ENCODE assay signal across 9 cellular contexts in the genomic region with DNA sequence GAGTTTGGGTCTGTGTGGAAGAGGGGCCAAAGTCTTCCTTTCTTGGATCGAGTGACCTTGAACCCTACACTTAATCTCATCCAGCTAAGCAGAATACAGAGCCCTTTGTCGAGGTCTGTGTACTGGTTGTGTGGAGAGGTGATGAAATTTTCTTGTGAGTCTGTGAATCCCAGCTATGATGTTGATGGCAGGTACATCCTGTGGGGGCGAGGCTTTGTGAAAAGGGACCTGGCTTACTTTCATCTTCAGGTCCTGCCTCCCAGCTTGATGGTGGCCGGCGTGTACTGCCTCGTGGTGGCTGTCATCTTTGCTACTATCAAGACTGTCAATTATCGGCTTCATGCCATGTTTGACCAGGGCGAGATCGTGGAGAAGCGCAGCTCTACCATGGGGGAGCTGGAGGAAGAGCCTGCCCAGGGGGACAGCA. TPM values are rescaled to one million over a fixed set of nuclear protein-coding genes. Genes with fewer than 3 reads are reported as not detected.
A peak's percentile ranks its signal among the peaks of the same experiment; 100 is the strongest.
DNase-seq lines count a peak whose midpoint lies in the region; ATAC-seq and TF ChIP-seq lines count a peak whose summit lies in the region.
"Had no signal": no experiment of that assay in that cellular context is flagged by ENCODE, and none has a peak within 500 bp of the region (broad histone marks: within the 10 kb centered on the region; RNA-seq: fewer than 3 reads in every experiment).

No MANE protein-coding gene starts in this region.

- TSS peak; percentile 24 for BruUV-seq in MCF 10A (replicated peaks; lab: Mats Ljungman, UMichigan)

- peaks cover 0 to 41% of the 10 kb centered on the region in 2 donors for H3K4me1 ChIP-seq in right atrium auricular region
- H3K4me1 ChIP-seq in mucosa of rectum (ENCODE audit: control insufficient read depth in 2 of 2, insufficient read depth in 2 of 2, low read length in 2 of 2): peaks cover 30 to 31% of the 10 kb centered on the region in 2 donors

- H3K4me3 Mint-ChIP-seq in MCF 10A (ENCODE audit: unreplicated experiment): peak overlapping the region; percentile 91

- CTCF ChIA-PET in MCF 10A (lab: Yijun Ruan, JAX): interaction anchor here (1.1 to 1.9 kb wide), 5 partner anchors 12 to 75 kb away, joined by 3 to 7 read pairs (median 5); a partner anchor contains a TSS

- H3K4me3 ChIP-seq in right atrium auricular region (peak overlapping the region; percentile 92 to 99), mucosa of rectum (ENCODE audit: low read length in 2 of 2) (peak overlapping the region; percentile 85 to 86)

- H3K9me3 ChIP-seq in right atrium auricular region (no peaks in the 10 kb centered on the region), mucosa of rectum (ENCODE audit: control insufficient read depth in 2 of 2, low read length in 2 of 2) (no peaks in the 10 kb centered on the region)

- intact Hi-C loops in Right ventricle myocardium superior (cut with DNase I) (no loop called here), MCF 10A (cut with micrococcal nuclease) (loop anchor here (5.0 kb wide), 1 partner anchor 36 kb away; no protein-coding TSS in a partner anchor)

- TF ChIP-seq CTCF in right atrium auricular region (IDR thresholded peaks at IDR 0.05) (no peak), MCF 10A (IDR thresholded peaks at IDR 0.05; ENCODE audit: unreplicated experiment) (no peak)

- peak overlapping the region; percentile 52 to 81 for H3K9ac ChIP-seq in mucosa of rectum (ENCODE audit: low read depth in 1 of 2, low read length in 2 of 2)

- no peak for ATAC-seq in Right ventricle myocardium superior (ENCODE audit: poor library complexity)
- ATAC-seq in GM21825 (IDR thresholded peaks at IDR 0.05; ENCODE audit: unreplicated experiment): no peak
- ATAC-seq in HG03460 (IDR thresholded peaks at IDR 0.05; ENCODE audit: unreplicated experiment): no peak
- ATAC-seq in GM21786 (IDR thresholded peaks at IDR 0.05; ENCODE audit: unreplicated experiment): no peak

- H3K36me3 Mint-ChIP-seq in MCF 10A (ENCODE audit: insufficient read depth, unreplicated experiment): peaks cover 27% of the 10 kb centered on the region

- no peaks in the 10 kb centered on the region for H3K27me3 Mint-ChIP-seq in MCF 10A (ENCODE audit: insufficient read depth, unreplicated experiment)

- H3K27me3 ChIP-seq in right atrium auricular region (no peaks in the 10 kb centered on the region), mucosa of rectum (ENCODE audit: control insufficient read depth in 2 of 2, insufficient read depth in 2 of 2, low read length in 2 of 2) (no peaks in the 10 kb centered on the region)

- DNase-seq in right atrium auricular region (ENCODE audit: low spot score): no peak
- no peak for DNase-seq in Right ventricle myocardium superior
- no peak for DNase-seq in MCF 10A (ENCODE audit: unreplicated experiment)
- DNase-seq in NCI-H446 treated with DMSO at 0.1 percent for 48 hours (lab: John Stamatoyannopoulos, UW): no peak
- DNase-seq: kidney glomerular epithelial cell had no signal

- H3K4me1 Mint-ChIP-seq in MCF 10A (ENCODE audit: insufficient read depth, unreplicated experiment): peaks cover 20% of the 10 kb centered on the region

- H3K27ac ChIP-seq in right atrium auricular region (peak overlapping the region in 1 of 2 donors; percentile 89), mucosa of rectum (ENCODE audit: low read depth in 2 of 2, low read length in 2 of 2) (peak overlapping the region in 1 of 2 donors; percentile 98)

- H3K9me3 Mint-ChIP-seq in MCF 10A (ENCODE audit: unreplicated experiment): no peaks in the 10 kb centered on the region

- H3K36me3 ChIP-seq in right atrium auricular region (peaks cover 44% of the 10 kb centered on the region), mucosa of rectum (ENCODE audit: control insufficient read depth in 2 of 2, insufficient read depth in 2 of 2, low read length in 2 of 2) (peaks cover 43 to 44% of the 10 kb centered on the region in 2 donors)

- peak overlapping the region; percentile 91 for H3K27ac Mint-ChIP-seq in MCF 10A (ENCODE audit: low read depth, unreplicated experiment)

- POLR2A ChIA-PET in MCF 10A (lab: Yijun Ruan, JAX): interaction anchor here (0.6 to 6.9 kb wide), 7 partner anchors 27 to 233 kb away, joined by 3 to 103 read pairs (median 4); a partner anchor contains a TSS

RNA-seq across cellular contexts. Expression of a gene that starts 1.0 kb away (rescaled TPM):
- total RNA-seq in right atrium auricular region (10 to 100 TPM; 16.1 to 21.8 TPM), Right ventricle myocardium superior (9.3 TPM), MCF 10A (2022) (40.9 and 45.8 TPM in 2 replicates)

RNA-seq across cellular contexts. Expression of a gene that starts 2.6 kb away (rescaled TPM):
- total RNA-seq in right atrium auricular region: 10 to 100 TPM; 21.1 to 30.5 TPM
- 38.5 TPM for total RNA-seq in Right ventricle myocardium superior
- 35.2 and 39.7 TPM in 2 replicates for total RNA-seq in MCF 10A (2022)

RNA-seq across cellular contexts. Expression of a gene that starts 21.0 kb away (rescaled TPM):
- under 1 TPM in 1 of 2 donors, not detected in 1; 0.39 TPM for total RNA-seq in right atrium auricular region
- total RNA-seq in Right ventricle myocardium superior: 0.81 TPM
- total RNA-seq in MCF 10A (2022): 0.25 TPM in 1 of 2 replicates, not detected in the other

RNA-seq across cellular contexts. Expression of a gene that starts 21.3 kb away (rescaled TPM):
- total RNA-seq in right atrium auricular region (10 to 100 TPM; 14.5 to 29.6 TPM), Right ventricle myocardium superior (22.5 TPM), MCF 10A (2022) (4.9 TPM in 2 replicates)

RNA-seq across cellular contexts. Expression of a gene that starts 40.7 kb away (rescaled TPM):
- total RNA-seq in right atrium auricular region: 10 to 100 TPM; 20.5 to 85.3 TPM
- total RNA-seq in Right ventricle myocardium superior: 44.9 TPM
- 31.3 and 40.6 TPM in 2 replicates for total RNA-seq in MCF 10A (2022)
